In the genomic region with DNA sequence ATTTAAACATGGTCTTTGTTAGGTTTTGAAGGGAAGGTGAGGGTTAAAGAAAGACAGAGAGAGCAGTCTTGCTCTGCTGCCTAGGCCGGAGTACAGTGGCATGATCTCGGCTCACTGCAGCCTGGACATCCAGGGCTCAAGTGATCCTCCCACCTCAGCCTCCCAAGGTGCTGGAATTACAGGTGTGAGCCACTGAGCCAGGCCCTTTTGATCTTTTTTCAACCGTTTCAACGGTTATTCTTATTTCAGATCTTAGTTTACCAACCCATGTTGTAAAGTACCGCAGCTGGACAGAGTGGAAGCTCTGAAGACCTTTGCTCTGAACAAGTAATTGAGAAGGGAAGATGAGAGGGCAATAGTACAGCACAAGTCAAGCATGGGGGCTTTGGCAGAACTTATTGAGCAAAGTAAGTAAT, we compare ENCODE assay signal across 11 cellular contexts. TPM values are rescaled to one million over a fixed set of nuclear protein-coding genes. Genes with fewer than 3 reads are reported as not detected.
DNase-seq lines count a peak whose midpoint lies in the region; ATAC-seq and TF ChIP-seq lines count a peak whose summit lies in the region.
"Had no signal": no experiment of that assay in that cellular context is flagged by ENCODE, and none has a peak within 500 bp of the region (broad histone marks: within the 10 kb centered on the region; RNA-seq: fewer than 3 reads in every experiment).

No MANE protein-coding gene starts in this region.

- no peak overlapping the region for H3K9ac ChIP-seq in endodermal cell (ENCODE audit: extremely low read depth, low read length, poor library complexity, severe bottlenecking)
- no peak overlapping the region for H3K9ac ChIP-seq in parathyroid adenoma

- peaks cover 28% of the 10 kb centered on the region for H3F3A ChIP-seq in PC-9 (ENCODE audit: insufficient read depth, low read depth)

- DNase-seq in T-helper 1 cell (no peak), PC-9 (no peak), endodermal cell (no peak), GDM1 (lab: John Stamatoyannopoulos, UW) (no peak), AG08396 (ENCODE audit: low spot score) (no peak)
- DNase-seq: activated CD8-positive, alpha-beta memory T cell treated with anti-CD3 and anti-CD28 coated beads, Interleukin-2, amount 50 U/mL, for 4 hours; cerebellar nuclear complex had no signal

- no TSS peak for BruUV-seq in PC-9 (replicated peaks; lab: Mats Ljungman, UMichigan)

- no peak overlapping the region for H2AFZ ChIP-seq in PC-9
- H2AFZ ChIP-seq in parathyroid adenoma, result peak overlapping the region; percentile 95

- intact Hi-C loops in PC-9 (cut with micrococcal nuclease; ENCODE audit: unreplicated experiment), result no loop called here

- no peak for ATAC-seq in HG03571 (IDR thresholded peaks at IDR 0.05; ENCODE audit: unreplicated experiment)

- no peaks in the 10 kb centered on the region for H4K20me1 ChIP-seq in PC-9 (ENCODE audit: insufficient read depth)

- H3K36me3 Mint-ChIP-seq in T-helper 1 cell treated with Interleukin-12 subunit alpha and Interleukin-12 subunit beta and Interleukin-4 antibody, amounts not matched to agents 30 μg/mL and 1 μg/mL, for 36 hours (ENCODE audit: low read depth), result peaks cover 11% of the 10 kb centered on the region
- H3K36me3 Mint-ChIP-seq in endodermal cell (ENCODE audit: low read depth), result peaks cover 2% of the 10 kb centered on the region

- CTCF ChIA-PET in PC-9 (lab: Charles Lee), result no interaction called here

- peak overlapping the region; percentile 82; the same call in 1 of the 2 replicates for H3K4me3 ChIP-seq in PC-9
- H3K4me3 ChIP-seq in endodermal cell (ENCODE audit: low read length), result no peak overlapping the region
- H3K4me3 ChIP-seq in parathyroid adenoma (ENCODE audit: low read depth, low read length), result no peak overlapping the region

- H3K4me2 ChIP-seq in PC-9 (peak overlapping the region; percentile 86), parathyroid adenoma (ENCODE audit: low read length) (no peak overlapping the region)

- H3K79me2 ChIP-seq in PC-9 (ENCODE audit: low read depth) (peaks cover 50% of the 10 kb centered on the region), parathyroid adenoma (peaks cover 3% of the 10 kb centered on the region)

- H3K4me3 Mint-ChIP-seq in T-helper 1 cell treated with Interleukin-12 subunit alpha and Interleukin-12 subunit beta and Interleukin-4 antibody, amounts not matched to agents 30 μg/mL and 1 μg/mL, for 36 hours, result peak overlapping the region; percentile 96
- peak overlapping the region; percentile 100 for H3K4me3 Mint-ChIP-seq in endodermal cell

- no peak for TF ChIP-seq CTCF in PC-9 (conservative IDR thresholded peaks at IDR 0.05)
- no peak for TF ChIP-seq CTCF in endodermal cell (conservative IDR thresholded peaks at IDR 0.05)
- TF ChIP-seq CTCF in parathyroid adenoma (IDR thresholded peaks at IDR 0.05), result no peak

- no peak overlapping the region for H3K27ac Mint-ChIP-seq in T-helper 1 cell treated with Interleukin-12 subunit alpha and Interleukin-12 subunit beta and Interleukin-4 antibody, amounts not matched to agents 30 μg/mL and 1 μg/mL, for 36 hours
- H3K27ac Mint-ChIP-seq in endodermal cell, result no peak overlapping the region

- 83 to 96% methylated on average over 4 to 5 of the region's 5 CpGs for WGBS in endodermal cell (ENCODE audit: insufficient coverage in 1 of 2, insufficient read length in 1 of 2), 2 experiments

- H3K27me3 ChIP-seq in PC-9 (ENCODE audit: insufficient read depth, low read depth), result no peaks in the 10 kb centered on the region
- H3K27me3 ChIP-seq in endodermal cell (ENCODE audit: control insufficient read depth, insufficient read depth, low read length, poor library complexity, severe bottlenecking), result no peaks in the 10 kb centered on the region
- no peaks in the 10 kb centered on the region for H3K27me3 ChIP-seq in parathyroid adenoma (ENCODE audit: control insufficient read depth, insufficient read depth, low read length)

- H3K27ac ChIP-seq in PC-9, result no peak overlapping the region; the same call in 1 of the 2 replicates
- no peak overlapping the region for H3K27ac ChIP-seq in endodermal cell (ENCODE audit: low read depth, low read length)
- no peak overlapping the region for H3K27ac ChIP-seq in parathyroid adenoma

- H3K4me1 Mint-ChIP-seq in T-helper 1 cell treated with Interleukin-12 subunit alpha and Interleukin-12 subunit beta and Interleukin-4 antibody, amounts not matched to agents 30 μg/mL and 1 μg/mL, for 36 hours (ENCODE audit: low read depth), result peaks cover 40% of the 10 kb centered on the region
- peaks cover 18% of the 10 kb centered on the region for H3K4me1 Mint-ChIP-seq in endodermal cell

- H3K9me2 ChIP-seq in PC-9 (ENCODE audit: insufficient read depth), result no peaks in the 10 kb centered on the region

- peaks cover 10% of the 10 kb centered on the region for H3K36me3 ChIP-seq in PC-9 (ENCODE audit: low read depth)
- H3K36me3 ChIP-seq in endodermal cell (ENCODE audit: control insufficient read depth, insufficient read depth, low read length), result peaks cover 9% of the 10 kb centered on the region
- no peaks in the 10 kb centered on the region for H3K36me3 ChIP-seq in parathyroid adenoma (ENCODE audit: control insufficient read depth, insufficient read depth, low read length)

- no peaks in the 10 kb centered on the region for H3K27me3 Mint-ChIP-seq in T-helper 1 cell treated with Interleukin-12 subunit alpha and Interleukin-12 subunit beta and Interleukin-4 antibody, amounts not matched to agents 30 μg/mL and 1 μg/mL, for 36 hours (ENCODE audit: low read depth)
- H3K27me3 Mint-ChIP-seq in endodermal cell (ENCODE audit: insufficient read depth), result no peaks in the 10 kb centered on the region

- H3K4me1 ChIP-seq in PC-9 (replicated peaks; ENCODE audit: insufficient read depth), result peaks cover 30% of the 10 kb centered on the region
- H3K4me1 ChIP-seq in endodermal cell (ENCODE audit: control insufficient read depth, insufficient read depth, low read length), result no peaks in the 10 kb centered on the region
- H3K4me1 ChIP-seq in parathyroid adenoma, result peaks cover 7% of the 10 kb centered on the region

- H3K9me3 Mint-ChIP-seq in T-helper 1 cell treated with Interleukin-12 subunit alpha and Interleukin-12 subunit beta and Interleukin-4 antibody, amounts not matched to agents 30 μg/mL and 1 μg/mL, for 36 hours, result no peaks in the 10 kb centered on the region
- H3K9me3 Mint-ChIP-seq in endodermal cell, result no peaks in the 10 kb centered on the region

- POLR2A ChIA-PET in PC-9 (lab: Charles Lee; ENCODE audit: unreplicated experiment), result interaction anchor here (0.6 kb wide), 2 partner anchors 74 to 105 kb away, joined by 3 to 6 read pairs; a partner anchor contains a TSS

- H3K9me3 ChIP-seq in PC-9 (ENCODE audit: insufficient read depth, low read depth), result no peaks in the 10 kb centered on the region
- no peaks in the 10 kb centered on the region for H3K9me3 ChIP-seq in endodermal cell (ENCODE audit: control insufficient read depth, low read length)
- H3K9me3 ChIP-seq in parathyroid adenoma (ENCODE audit: control insufficient read depth, low read length), result no peaks in the 10 kb centered on the region
- H3K9me3 ChIP-seq: HAP-1 had no signal

RNA-seq across cellular contexts. Expression of a gene that starts 1.2 kb away (rescaled TPM):
- total RNA-seq in PC-9 (2021) (79.0 and 98.7 TPM in 2 replicates), endodermal cell (10 to 100 TPM; 86.2 to 98.5 TPM)
- polyA plus RNA-seq in endodermal cell (2013, experiment 1 of 2), result 56.8 TPM
- 54.6 TPM for polyA plus RNA-seq in endodermal cell (2013, experiment 2 of 2)
